Comparison of ENCODE assay signal across 7 cellular contexts in the genomic region with DNA sequence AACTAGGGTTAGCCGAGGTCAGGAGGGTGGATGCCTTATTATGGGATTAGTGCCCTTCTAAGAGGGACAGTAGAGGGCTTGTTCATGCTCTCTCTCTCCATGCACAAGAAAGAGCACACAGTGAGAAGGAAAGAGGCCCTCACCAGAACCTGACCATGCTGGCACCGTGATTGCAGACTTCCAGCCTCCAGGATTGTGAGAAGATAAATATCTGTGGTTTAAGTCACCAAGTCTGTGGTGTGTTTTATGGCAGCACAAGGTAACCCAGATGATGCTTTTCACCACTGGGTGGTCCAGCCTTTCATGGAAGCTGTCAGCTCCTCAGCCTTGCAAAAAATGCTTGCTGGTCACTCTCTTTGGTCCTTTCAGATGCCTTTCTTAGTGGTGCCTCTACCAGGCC.
"Had no signal": no experiment of that assay in that cellular context is flagged by ENCODE, and none has a peak within 500 bp of the region (broad histone marks: within the 10 kb centered on the region; RNA-seq: fewer than 3 reads in every experiment).

No MANE protein-coding gene starts in this region.

- DNase-seq: IMR-90, KBM-7, KG1 had no signal

- H3K9ac ChIP-seq: KMS-11 had no signal

- H3K4me2 ChIP-seq: KMS-11 had no signal

- H3K4me3 ChIP-seq: K562 had no signal

- ATAC-seq: HepG2, K562 had no signal

- H3K27ac ChIP-seq: HL-60, KMS-11 had no signal
